9 cellular contexts compared by ENCODE assay signal in the genomic region with DNA sequence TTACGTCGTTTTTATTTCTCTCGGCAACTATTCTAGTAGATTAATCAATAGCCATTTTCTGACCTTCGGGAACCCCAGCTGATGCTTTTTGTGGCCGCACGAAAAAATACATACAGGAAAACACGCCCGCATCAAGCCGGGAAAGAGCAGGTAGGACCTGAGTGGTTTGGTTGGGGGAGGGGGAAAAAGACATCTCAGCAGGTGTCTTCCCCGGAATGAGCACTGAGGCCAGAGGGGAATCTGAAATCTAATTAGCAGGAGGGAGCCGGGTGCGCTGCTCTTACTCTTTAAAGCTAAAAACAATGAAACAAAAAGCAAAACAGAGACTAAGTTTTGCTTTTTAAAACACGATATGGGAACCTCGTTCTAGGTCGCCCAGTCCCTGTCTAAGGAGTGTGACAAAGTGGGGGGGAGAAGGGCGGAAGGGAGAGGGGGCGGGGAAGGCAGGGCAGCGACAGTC. TPM values are rescaled to one million over a fixed set of nuclear protein-coding genes. Genes with fewer than 3 reads are reported as not detected.
DNase-seq lines count a peak whose midpoint lies in the region; ATAC-seq and TF ChIP-seq lines count a peak whose summit lies in the region.
"Had no signal": no experiment of that assay in that cellular context is flagged by ENCODE, and none has a peak within 500 bp of the region (broad histone marks: within the 10 kb centered on the region; RNA-seq: fewer than 3 reads in every experiment).

No MANE protein-coding gene starts in this region.

- TF ChIP-seq CTCF in AG04449 (IDR thresholded peaks at IDR 0.05; ENCODE audit: insufficient read depth, low read length, missing control alignments) (no peak), liver (IDR thresholded peaks at IDR 0.05; ENCODE audit: low read depth, low read length, missing input control) (no peak)

- peak overlapping the region; percentile 75 for H3K4me3 Mint-ChIP-seq in activated T-cell treated with anti-CD3 and anti-CD28 coated beads, Interleukin-2, amount 50 U/mL, for 4 hours

- H3K4me1 ChIP-seq in liver (ENCODE audit: control insufficient read depth in 4 of 4, insufficient read depth in 4 of 4, low read length in 3 of 4): peaks cover 4 to 38% (median 27%) of the 10 kb centered on the region in 4 donors
- peaks cover 5% of the 10 kb centered on the region for H3K4me1 ChIP-seq in urinary bladder (ENCODE audit: insufficient read depth)

- peaks cover 10 to 33% (median 20%) of the 10 kb centered on the region in 4 donors for H3K27me3 ChIP-seq in liver (ENCODE audit: control insufficient read depth in 4 of 4, insufficient read depth in 4 of 4, low read length in 3 of 4)

- peaks cover 32% of the 10 kb centered on the region for H3K4me1 Mint-ChIP-seq in activated T-cell treated with anti-CD3 and anti-CD28 coated beads, Interleukin-2, amount 50 U/mL, for 4 hours (ENCODE audit: low read depth)

- WGBS in liver: 4% methylated on average over 18 of the region's 18 CpGs
- WGBS in urinary bladder: 7% methylated on average over 18 of the region's 18 CpGs

- peaks cover 16% of the 10 kb centered on the region for H3K9me3 Mint-ChIP-seq in activated T-cell treated with anti-CD3 and anti-CD28 coated beads, Interleukin-2, amount 50 U/mL, for 4 hours

- H3K27me3 Mint-ChIP-seq in activated T-cell treated with anti-CD3 and anti-CD28 coated beads, Interleukin-2, amount 50 U/mL, for 4 hours (ENCODE audit: low read depth): peaks cover 70% of the 10 kb centered on the region

- POLR2A ChIA-PET in AG04449 (lab: Yijun Ruan, JAX): no interaction called here

- peak; percentile 35 for ATAC-seq in GM21576 (IDR thresholded peaks at IDR 0.05; ENCODE audit: unreplicated experiment)
- peak; percentile 35 to 48 for ATAC-seq in activated T-cell treated with anti-CD3 and anti-CD28 coated beads, Interleukin-2, amount 50 U/mL, for 4 hours

- H3K36me3 ChIP-seq in liver (ENCODE audit: control insufficient read depth in 4 of 4, insufficient read depth in 3 of 4, low read depth in 1 of 4, low read length in 3 of 4) (no peaks in the 10 kb centered on the region), urinary bladder (ENCODE audit: insufficient read depth) (no peaks in the 10 kb centered on the region)

- H3K36me3 Mint-ChIP-seq in activated T-cell treated with anti-CD3 and anti-CD28 coated beads, Interleukin-2, amount 50 U/mL, for 4 hours (ENCODE audit: insufficient read depth): no peaks in the 10 kb centered on the region

- DNase-seq in AG04449 (ENCODE audit: low read depth, low spot score) (no peak), DMS114 treated with DMSO at 0.1 percent for 48 hours (lab: John Stamatoyannopoulos, UW; ENCODE audit: unreplicated experiment) (no peak), AML-193 (lab: John Stamatoyannopoulos, UW) (no peak)
- DNase-seq in activated T-cell treated with anti-CD3 and anti-CD28 coated beads, Interleukin-2, amount 50 U/mL, for 4 hours: no peak
- no peak for DNase-seq in stimulated activated CD8-positive, alpha-beta memory T cell treated with anti-CD3 and anti-CD28 coated beads, Interleukin-4, amount 100 ng/mL, for 48 hours

- H3K4me3 ChIP-seq in AG04449 (ENCODE audit: low read depth, low read length): peak overlapping the region; percentile 42
- peak overlapping the region in 2 of 3 donors; percentile 49 to 56 for H3K4me3 ChIP-seq in liver (ENCODE audit: low read depth in 1 of 3, low read length in 3 of 3)
- peak overlapping the region; percentile 58 for H3K4me3 ChIP-seq in urinary bladder (ENCODE audit: low read depth, low read length)

- TF ChIP-seq RAD21 in liver (IDR thresholded peaks at IDR 0.05): no peak

- H3K9ac ChIP-seq in liver (ENCODE audit: low read depth in 1 of 2, low read length in 2 of 2): no peak overlapping the region

- H3K9me3 ChIP-seq in liver (ENCODE audit: control insufficient read depth in 4 of 4, low read length in 3 of 4): peaks cover 0 to 21% (median under 1%) of the 10 kb centered on the region in 4 donors

- CTCF ChIA-PET in AG04449 (lab: Yijun Ruan, JAX): interaction anchor here (0.7 kb wide), 1 partner anchor 60 kb away, joined by 3 read pairs; no protein-coding TSS in a partner anchor

- H3K27ac ChIP-seq in liver (ENCODE audit: low read depth in 1 of 2, low read length in 2 of 2): no peak overlapping the region
- H3K27ac ChIP-seq in urinary bladder (ENCODE audit: low read depth): no peak overlapping the region
- H3K27ac ChIP-seq: epithelial cell of prostate had no signal

TF ChIP-seq in liver, 16 proteins besides CTCF, POLR2A, EP300 and RAD21:
- TF ChIP-seq FOXA2 (IDR thresholded peaks at IDR 0.05): no peak
- no peak for TF ChIP-seq GABPA (IDR thresholded peaks at IDR 0.05 in 1 of 2, conservative IDR thresholded peaks at IDR 0.05 in 1 of 2)
- TF ChIP-seq, protein P1, sequence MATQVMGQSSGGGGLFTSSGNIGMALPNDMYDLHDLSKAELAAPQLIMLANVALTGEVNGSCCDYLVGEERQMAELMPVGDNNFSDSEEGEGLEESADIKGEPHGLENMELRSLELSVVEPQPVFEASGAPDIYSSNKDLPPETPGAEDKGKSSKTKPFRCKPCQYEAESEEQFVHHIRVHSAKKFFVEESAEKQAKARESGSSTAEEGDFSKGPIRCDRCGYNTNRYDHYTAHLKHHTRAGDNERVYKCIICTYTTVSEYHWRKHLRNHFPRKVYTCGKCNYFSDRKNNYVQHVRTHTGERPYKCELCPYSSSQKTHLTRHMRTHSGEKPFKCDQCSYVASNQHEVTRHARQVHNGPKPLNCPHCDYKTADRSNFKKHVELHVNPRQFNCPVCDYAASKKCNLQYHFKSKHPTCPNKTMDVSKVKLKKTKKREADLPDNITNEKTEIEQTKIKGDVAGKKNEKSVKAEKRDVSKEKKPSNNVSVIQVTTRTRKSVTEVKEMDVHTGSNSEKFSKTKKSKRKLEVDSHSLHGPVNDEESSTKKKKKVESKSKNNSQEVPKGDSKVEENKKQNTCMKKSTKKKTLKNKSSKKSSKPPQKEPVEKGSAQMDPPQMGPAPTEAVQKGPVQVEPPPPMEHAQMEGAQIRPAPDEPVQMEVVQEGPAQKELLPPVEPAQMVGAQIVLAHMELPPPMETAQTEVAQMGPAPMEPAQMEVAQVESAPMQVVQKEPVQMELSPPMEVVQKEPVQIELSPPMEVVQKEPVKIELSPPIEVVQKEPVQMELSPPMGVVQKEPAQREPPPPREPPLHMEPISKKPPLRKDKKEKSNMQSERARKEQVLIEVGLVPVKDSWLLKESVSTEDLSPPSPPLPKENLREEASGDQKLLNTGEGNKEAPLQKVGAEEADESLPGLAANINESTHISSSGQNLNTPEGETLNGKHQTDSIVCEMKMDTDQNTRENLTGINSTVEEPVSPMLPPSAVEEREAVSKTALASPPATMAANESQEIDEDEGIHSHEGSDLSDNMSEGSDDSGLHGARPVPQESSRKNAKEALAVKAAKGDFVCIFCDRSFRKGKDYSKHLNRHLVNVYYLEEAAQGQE (IDR thresholded peaks at IDR 0.05): no peak
- TF ChIP-seq SP1 (IDR thresholded peaks at IDR 0.05): no peak
- no peak for TF ChIP-seq HNF4G (IDR thresholded peaks at IDR 0.05)
- TF ChIP-seq NR2F2 (IDR thresholded peaks at IDR 0.05): no peak
- TF ChIP-seq, protein P2, sequence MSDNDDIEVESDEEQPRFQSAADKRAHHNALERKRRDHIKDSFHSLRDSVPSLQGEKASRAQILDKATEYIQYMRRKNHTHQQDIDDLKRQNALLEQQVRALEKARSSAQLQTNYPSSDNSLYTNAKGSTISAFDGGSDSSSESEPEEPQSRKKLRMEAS (IDR thresholded peaks at IDR 0.05): no peak
- TF ChIP-seq, protein P3, sequence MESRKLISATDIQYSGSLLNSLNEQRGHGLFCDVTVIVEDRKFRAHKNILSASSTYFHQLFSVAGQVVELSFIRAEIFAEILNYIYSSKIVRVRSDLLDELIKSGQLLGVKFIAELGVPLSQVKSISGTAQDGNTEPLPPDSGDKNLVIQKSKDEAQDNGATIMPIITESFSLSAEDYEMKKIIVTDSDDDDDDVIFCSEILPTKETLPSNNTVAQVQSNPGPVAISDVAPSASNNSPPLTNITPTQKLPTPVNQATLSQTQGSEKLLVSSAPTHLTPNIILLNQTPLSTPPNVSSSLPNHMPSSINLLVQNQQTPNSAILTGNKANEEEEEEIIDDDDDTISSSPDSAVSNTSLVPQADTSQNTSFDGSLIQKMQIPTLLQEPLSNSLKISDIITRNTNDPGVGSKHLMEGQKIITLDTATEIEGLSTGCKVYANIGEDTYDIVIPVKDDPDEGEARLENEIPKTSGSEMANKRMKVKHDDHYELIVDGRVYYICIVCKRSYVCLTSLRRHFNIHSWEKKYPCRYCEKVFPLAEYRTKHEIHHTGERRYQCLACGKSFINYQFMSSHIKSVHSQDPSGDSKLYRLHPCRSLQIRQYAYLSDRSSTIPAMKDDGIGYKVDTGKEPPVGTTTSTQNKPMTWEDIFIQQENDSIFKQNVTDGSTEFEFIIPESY (IDR thresholded peaks at IDR 0.05): no peak
- no peak for TF ChIP-seq EGR1 (IDR thresholded peaks at IDR 0.05; ENCODE audit: low read depth in 2 of 2)
- no peak for TF ChIP-seq JUND (IDR thresholded peaks at IDR 0.05)
- TF ChIP-seq RXRA (IDR thresholded peaks at IDR 0.05): no peak
- TF ChIP-seq HNF4A (conservative IDR thresholded peaks at IDR 0.05): no peak
- no peak for TF ChIP-seq YY1 (IDR thresholded peaks at IDR 0.05)
- TF ChIP-seq TAF1 (conservative IDR thresholded peaks at IDR 0.05): no peak
- TF ChIP-seq, protein P4, sequence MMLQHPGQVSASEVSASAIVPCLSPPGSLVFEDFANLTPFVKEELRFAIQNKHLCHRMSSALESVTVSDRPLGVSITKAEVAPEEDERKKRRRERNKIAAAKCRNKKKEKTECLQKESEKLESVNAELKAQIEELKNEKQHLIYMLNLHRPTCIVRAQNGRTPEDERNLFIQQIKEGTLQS (IDR thresholded peaks at IDR 0.05): no peak
TF ChIP-seq in liver: peak in this region for 0.

RNA-seq across cellular contexts. Expression of a gene that starts 0.5 kb away (rescaled TPM):
- not detected for total RNA-seq in activated T-cell treated with anti-CD3 and anti-CD28 coated beads, Interleukin-2, amount 50 U/mL, for 4 hours
- under 1 TPM in 1 of 2 donors, not detected in 1; under 0.01 TPM for total RNA-seq in liver
- under 1 TPM in 1 of 2 donors, not detected in 1; 0.05 TPM for polyA plus RNA-seq in liver
- total RNA-seq in urinary bladder: 2.9 TPM
- 1.1 TPM for polyA plus RNA-seq in urinary bladder

RNA-seq across cellular contexts. Expression of a gene that starts 45.6 kb away (rescaled TPM):
- total RNA-seq in activated T-cell treated with anti-CD3 and anti-CD28 coated beads, Interleukin-2, amount 50 U/mL, for 4 hours: 10 to 100 TPM; 13.8 to 16.6 (median 15.3) TPM
- total RNA-seq in liver (10 to 100 TPM in 1 of 2 donors, 1 to 10 TPM in 1; 8.5 to 13.2 TPM), urinary bladder (40.4 TPM)
- polyA plus RNA-seq in liver (1 to 10 TPM; 4.6 TPM), urinary bladder (6.9 TPM)
